20 cellular contexts compared by ENCODE assay signal in genomic region chr10:15136129-15136726, GRCh38. TPM values are rescaled to one million over a fixed set of nuclear protein-coding genes. Genes with fewer than 3 reads are reported as not detected.
"Had no signal": no experiment of that assay in that cellular context is flagged by ENCODE, and none has a peak within 500 bp of the region (broad histone marks: within the 10 kb centered on the region; RNA-seq: fewer than 3 reads in every experiment).

No MANE protein-coding gene starts in this region.

- H3K36me3 Mint-ChIP-seq: natural killer cell treated with Interleukin-12 subunit alpha and Interleukin-12 subunit beta and Interleukin-15 and Interleukin-18, amount 100 ng/mL, for 72 hours had no signal

- H3K4me3 Mint-ChIP-seq: activated B cell treated with CpG ODN at 0.5 μM for 24 hours; activated CD8-positive, alpha-beta T cell treated with anti-CD3 and anti-CD28 coated beads for 36 hours; activated T-cell treated with anti-CD3 and anti-CD28 coated beads, Interleukin-2, amount 50 U/mL, for 72 hours; natural killer cell treated with Interleukin-12 subunit alpha and Interleukin-12 subunit beta and Interleukin-15 and Interleukin-18, amount 100 ng/mL, for 72 hours; T-helper 17 cell had no signal

- FAIRE-seq: TTC549 had no signal

- ATAC-seq: activated CD8-positive, alpha-beta T cell treated with anti-CD3 and anti-CD28 coated beads for 36 hours; activated T-cell treated with anti-CD3 and anti-CD28 coated beads, Interleukin-2, amount 50 U/mL, for 72 hours; esophagus mucosa; left lung; mucosa of descending colon; natural killer cell treated with Interleukin-12 subunit alpha and Interleukin-12 subunit beta and Interleukin-15 and Interleukin-18, amount 100 ng/mL, for 72 hours; psoas muscle; sciatic nerve; T-helper 17 cell had no signal

- H3K27me3 ChIP-seq: adrenal gland, cardiac muscle cell, dorsolateral prefrontal cortex, left lung, stomach had no signal

- H3K27ac Mint-ChIP-seq: activated B cell treated with CpG ODN at 0.5 μM for 24 hours; activated CD8-positive, alpha-beta T cell treated with anti-CD3 and anti-CD28 coated beads for 36 hours; natural killer cell treated with Interleukin-12 subunit alpha and Interleukin-12 subunit beta and Interleukin-15 and Interleukin-18, amount 100 ng/mL, for 72 hours had no signal

- H3K9me3 ChIP-seq: adrenal gland, left lung, mucosa of descending colon, psoas muscle, stomach had no signal

- H3K27me3 Mint-ChIP-seq: activated B cell treated with CpG ODN at 0.5 μM for 24 hours; activated CD8-positive, alpha-beta T cell treated with anti-CD3 and anti-CD28 coated beads for 36 hours; natural killer cell treated with Interleukin-12 subunit alpha and Interleukin-12 subunit beta and Interleukin-15 and Interleukin-18, amount 100 ng/mL, for 72 hours; T-helper 17 cell had no signal

- H3K27ac ChIP-seq: adrenal gland, cardiac muscle cell, dorsolateral prefrontal cortex, left lung, psoas muscle, stomach had no signal

- DNase-seq: activated B cell treated with CpG ODN at 0.5 μM for 24 hours; activated CD4-positive, alpha-beta T cell treated with anti-CD3 and anti-CD28 coated beads for 48 hours; activated CD8-positive, alpha-beta T cell treated with anti-CD3 and anti-CD28 coated beads for 36 hours; activated gamma-delta T cell treated with Interleukin-2 at 50 U/mL for 16 hours; activated T-cell treated with anti-CD3 and anti-CD28 coated beads, Interleukin-2, amount 50 U/mL, for 72 hours; dorsolateral prefrontal cortex; islet precursor cell; left lung; mammary epithelial cell; mucosa of descending colon; occipital lobe; psoas muscle; stomach; T-helper 17 cell had no signal

- H3K9me3 Mint-ChIP-seq: activated B cell treated with CpG ODN at 0.5 μM for 24 hours; activated CD8-positive, alpha-beta T cell treated with anti-CD3 and anti-CD28 coated beads for 36 hours; activated T-cell treated with anti-CD3 and anti-CD28 coated beads, Interleukin-2, amount 50 U/mL, for 72 hours; natural killer cell treated with Interleukin-12 subunit alpha and Interleukin-12 subunit beta and Interleukin-15 and Interleukin-18, amount 100 ng/mL, for 72 hours had no signal

- H3K4me3 ChIP-seq: adrenal gland, cardiac muscle cell, dorsolateral prefrontal cortex, left lung, mucosa of descending colon, psoas muscle, stomach had no signal

- H3K4me1 ChIP-seq: adrenal gland, left lung, psoas muscle had no signal

RNA-seq across cellular contexts. Expression of gene ACBD7, which starts 47.7 kb away (rescaled TPM):
- total RNA-seq: activated B cell treated with CpG ODN at 0.5 μM for 24 hours, psoas muscle had no signal
- polyA plus RNA-seq: stomach had no signal
